ENCODE assay signal across 8 cellular contexts in the genomic region with DNA sequence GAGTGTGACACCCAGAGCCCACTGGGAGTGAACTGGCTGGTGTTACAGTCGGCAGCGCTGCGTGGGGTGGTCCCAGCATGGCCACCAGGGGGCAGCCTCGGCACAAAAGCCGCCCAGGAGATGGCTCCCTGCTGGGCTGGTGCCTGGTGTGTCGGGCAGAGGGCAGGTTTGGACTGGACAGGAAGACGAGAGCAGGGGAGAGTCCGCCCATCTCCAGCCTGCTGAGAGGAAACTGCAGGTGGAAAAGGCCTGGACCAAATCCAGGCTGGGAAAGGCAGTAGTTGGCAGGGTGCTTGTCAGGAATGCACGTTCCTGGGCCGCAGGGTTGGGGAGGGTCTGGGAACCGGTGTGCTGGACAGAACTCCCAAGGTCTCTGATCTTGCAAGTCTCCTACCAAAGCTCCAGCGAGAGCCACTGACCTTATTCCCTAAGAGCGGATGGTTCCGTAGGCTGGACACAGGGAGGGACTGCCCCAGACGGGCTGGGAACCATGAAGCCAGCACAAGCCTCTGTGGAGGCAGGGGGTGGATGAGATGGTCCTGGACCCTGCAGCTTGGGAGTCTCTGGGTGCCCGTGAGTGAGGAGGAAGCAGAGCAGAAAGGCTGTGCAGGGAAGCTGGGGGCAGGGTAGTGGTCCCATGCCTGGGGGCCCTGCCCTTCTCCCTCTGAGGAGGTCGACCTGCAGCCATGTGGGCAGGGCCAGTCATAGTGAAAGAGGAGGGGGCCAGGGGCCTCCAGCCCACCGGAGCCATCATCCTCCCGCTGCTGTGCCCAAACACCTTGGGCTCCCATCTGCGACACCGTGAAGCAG. TPM values are rescaled to one million over a fixed set of nuclear protein-coding genes. Genes with fewer than 3 reads are reported as not detected.
A peak's percentile ranks its signal among the peaks of the same experiment; 100 is the strongest.
DNase-seq lines count a peak whose midpoint lies in the region; ATAC-seq and TF ChIP-seq lines count a peak whose summit lies in the region.

No MANE protein-coding gene starts in this region.

- POLR2A ChIA-PET in CD4-positive, alpha-beta memory T cell (lab: Charles Lee; ENCODE audit: partially characterized antibody) = interaction anchor here (1.1 to 2.6 kb wide), 3 partner anchors 9 to 69 kb away, joined by 4 to 15 read pairs (median 6); partner anchors contain the start of gene CLBA1

- H3K36me3 Mint-ChIP-seq in CD4-positive, alpha-beta memory T cell = no peaks in the 10 kb centered on the region

- DNase-seq in CD4-positive, alpha-beta memory T cell = peak; percentile 80 to 87 (median 82)
- DNase-seq in GOT3 (lab: John Stamatoyannopoulos, UW) (peak; percentile 14), NCI-H526 treated with DMSO at 0.1 percent for 48 hours (lab: John Stamatoyannopoulos, UW) (peak; percentile 75), dedifferentiated amniotic fluid mesenchymal stem cell (ENCODE audit: extremely low spot score) (peak; percentile 54), lower lobe of right lung (peak; percentile 91), NCI-H187 treated with DMSO at 0.1 percent for 48 hours (lab: John Stamatoyannopoulos, UW) (no peak)
- peak; percentile 82 to 85 for DNase-seq in activated CD4-positive, alpha-beta T cell treated with anti-CD3 and anti-CD28 coated beads, Interleukin-2, amount 50 U/mL, for 4 hours
- peak; percentile 69 for DNase-seq in stimulated activated CD8-positive, alpha-beta memory T cell treated with anti-CD3 and anti-CD28 coated beads, Interleukin-12 subunit alpha, Interleukin-12 subunit beta, amount 100 ng/mL, for 4 hours (ENCODE audit: low read depth)

- peak; percentile 62 to 67 for ATAC-seq in lower lobe of right lung

- H3K27me3 ChIP-seq in CD4-positive, alpha-beta memory T cell (ENCODE audit: insufficient read depth, low read length) = peaks cover 13% of the 10 kb centered on the region
- peaks cover 17% of the 10 kb centered on the region for H3K27me3 ChIP-seq in lower lobe of right lung (ENCODE audit: low read depth)

- no peaks in the 10 kb centered on the region for H3K9me3 ChIP-seq in CD4-positive, alpha-beta memory T cell (ENCODE audit: control insufficient read depth in 1 of 2, low read length in 2 of 2)
- no peaks in the 10 kb centered on the region for H3K9me3 ChIP-seq in lower lobe of right lung

- intact Hi-C loops in CD4-positive, alpha-beta memory T cell (cut with micrococcal nuclease) = loop anchor here (1.0 to 5.0 kb wide), 6 partner anchors 36 to 376 kb away; partner anchors contain the start of gene CDCA4
- intact Hi-C loops in lower lobe of right lung (cut with DNase I) = loop anchor here (10.0 kb wide), 1 partner anchor 68 kb away; no protein-coding TSS in a partner anchor

- H3K27ac Mint-ChIP-seq in CD4-positive, alpha-beta memory T cell = peak overlapping the region in 5 of 7 donors; percentile 19 to 66 (median 56)

- TF ChIP-seq CTCF in lower lobe of right lung (IDR thresholded peaks at IDR 0.05) = peak; percentile 97

- peaks cover 8 to 18% of the 10 kb centered on the region in 2 donors for H3K27me3 Mint-ChIP-seq in CD4-positive, alpha-beta memory T cell

- H3K4me3 Mint-ChIP-seq in CD4-positive, alpha-beta memory T cell = peak overlapping the region; percentile 35 to 88 (median 64)

- CTCF ChIA-PET in CD4-positive, alpha-beta memory T cell (lab: Charles Lee; ENCODE audit: partially characterized antibody) = interaction anchor here (0.8 to 7.1 kb wide), 16 partner anchors 8 to 111 kb away, joined by 3 to 162 read pairs (median 5); partner anchors contain the start of gene GPR132

- H3K36me3 ChIP-seq in CD4-positive, alpha-beta memory T cell (ENCODE audit: insufficient read depth, low read length) = no peaks in the 10 kb centered on the region
- no peaks in the 10 kb centered on the region for H3K36me3 ChIP-seq in lower lobe of right lung

- H3K4me3 ChIP-seq in CD4-positive, alpha-beta memory T cell (ENCODE audit: low read length in 2 of 2) = no peak overlapping the region
- H3K4me3 ChIP-seq in lower lobe of right lung = no peak overlapping the region

- H3K9me3 Mint-ChIP-seq in CD4-positive, alpha-beta memory T cell = peaks cover 0 to 4% (median 0%) of the 10 kb centered on the region in 8 donors

- no peak overlapping the region for H3K27ac ChIP-seq in CD4-positive, alpha-beta memory T cell (ENCODE audit: low read depth, low read length)
- no peak overlapping the region for H3K27ac ChIP-seq in lower lobe of right lung

- peaks cover 17% of the 10 kb centered on the region for H3K4me1 ChIP-seq in CD4-positive, alpha-beta memory T cell (ENCODE audit: insufficient read depth, low read length)
- peaks cover 77% of the 10 kb centered on the region for H3K4me1 ChIP-seq in lower lobe of right lung

- peaks cover 4 to 26% (median 13%) of the 10 kb centered on the region in 4 donors for H3K4me1 Mint-ChIP-seq in CD4-positive, alpha-beta memory T cell

RNA-seq across cellular contexts. Expression of gene AHNAK2, which starts 1.8 kb away (rescaled TPM):
- under 1 TPM; 0.06 to 0.15 TPM for total RNA-seq in CD4-positive, alpha-beta memory T cell
- polyA plus RNA-seq in CD4-positive, alpha-beta memory T cell = not detected
- 10.8 TPM for total RNA-seq in lower lobe of right lung

RNA-seq across cellular contexts. Expression of gene CLBA1, which starts 9.2 kb away (rescaled TPM):
- 1 to 10 TPM; 1.3 to 1.6 TPM for total RNA-seq in CD4-positive, alpha-beta memory T cell
- polyA plus RNA-seq in CD4-positive, alpha-beta memory T cell = 1 to 10 TPM; 1.2 to 1.3 TPM
- 10.5 TPM for total RNA-seq in lower lobe of right lung

RNA-seq across cellular contexts. Expression of gene CDCA4, which starts 44.5 kb away (rescaled TPM):
- total RNA-seq in CD4-positive, alpha-beta memory T cell = 10 to 100 TPM; 17.1 to 19.0 TPM
- 10 to 100 TPM; 18.7 to 20.9 TPM for polyA plus RNA-seq in CD4-positive, alpha-beta memory T cell
- total RNA-seq in lower lobe of right lung = 6.9 TPM

RNA-seq across cellular contexts. Expression of gene PLD4, which starts 51.7 kb away (rescaled TPM):
- total RNA-seq in CD4-positive, alpha-beta memory T cell = not detected
- polyA plus RNA-seq in CD4-positive, alpha-beta memory T cell = under 1 TPM in 1 of 2 donors, not detected in 1; 0.68 TPM
- total RNA-seq in lower lobe of right lung = 1.2 TPM

Comparison
In these comparisons a context has a peak if more than half of its experiments do, and no peak if none do; other contexts are left out.
1. RNA of gene AHNAK2, which starts 1.8 kb away (total RNA-seq): 10.8 TPM in lower lobe of right lung (single experiment); 0.06 to 0.15 TPM in CD4-positive, alpha-beta memory T cell; every median in the first group is over 10 times any median in the second.